Comparison of ENCODE assay signal across 14 cellular contexts in the genomic region with DNA sequence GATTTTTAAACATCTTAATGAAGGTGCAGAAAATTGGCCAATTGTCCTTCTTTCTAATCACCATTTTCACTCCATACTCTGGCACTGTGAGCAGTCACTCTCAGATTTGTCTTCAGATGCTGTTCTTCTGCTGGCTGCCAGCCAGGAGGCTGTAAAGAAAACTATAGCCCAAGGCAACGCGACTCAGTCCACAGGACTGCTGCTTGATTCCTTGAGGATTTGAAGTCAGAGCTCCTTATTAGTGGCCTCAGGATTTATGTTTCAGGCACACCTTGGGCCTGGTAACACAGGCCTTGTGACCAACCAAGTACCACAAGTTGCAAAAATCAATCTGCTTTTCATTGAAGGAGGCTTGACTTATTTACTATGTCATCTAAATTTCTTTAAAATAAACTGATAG.
DNase-seq lines count a peak whose midpoint lies in the region; ATAC-seq, FAIRE-seq and TF ChIP-seq lines count a peak whose summit lies in the region.
"Had no signal": no experiment of that assay in that cellular context is flagged by ENCODE, and none has a peak within 500 bp of the region (broad histone marks: within the 10 kb centered on the region; RNA-seq: fewer than 3 reads in every experiment).

No MANE protein-coding gene starts in this region.

- no peak overlapping the region for H3K4me3 ChIP-seq in fibroblast of the aortic adventitia (ENCODE audit: low read depth, low read length)
- H3K4me3 ChIP-seq: gastroesophageal sphincter had no signal

- TF ChIP-seq CTCF in RWPE1 (conservative IDR thresholded peaks at IDR 0.05; ENCODE audit: low read depth): no peak
- TF ChIP-seq CTCF in fibroblast of the aortic adventitia (IDR thresholded peaks at IDR 0.05; ENCODE audit: insufficient read depth, low read length): no peak

- POLR2A ChIA-PET in HEK293T (lab: Yijun Ruan, JAX) (no interaction called here), RWPE1 (lab: Yijun Ruan, JAX; ENCODE audit: low non-redundant PET) (no interaction called here)

- CTCF ChIA-PET in HEK293T (lab: Yijun Ruan, JAX) (no interaction called here), RWPE1 (lab: Yijun Ruan, JAX) (no interaction called here)

- DNase-seq in HEK293T (ENCODE audit: extremely low spot score) (peak; percentile 9), RWPE1 (ENCODE audit: low spot score) (peak; percentile 0), fibroblast of the aortic adventitia (ENCODE audit: low read depth) (peak; percentile 18), urothelium cell line (ENCODE audit: low spot score) (peak; percentile 18), DMS 273 (lab: John Stamatoyannopoulos, UW; ENCODE audit: unreplicated experiment) (no peak), NCI-H128 (lab: John Stamatoyannopoulos, UW; ENCODE audit: unreplicated experiment) (no peak)
- DNase-seq: activated B cell treated with CpG ODN at 0.5 μM for 24 hours; activated naive CD8-positive, alpha-beta T cell treated with anti-CD3 and anti-CD28 coated beads, Interleukin-2, amount 10 ng/mL, durations not matched to agents 7 days and 5 days; Kasumi-1; naive thymus-derived CD4-positive, alpha-beta T cell; NCI-H1930; substantia nigra had no signal

- no peak for FAIRE-seq in urothelium cell line (lab: Jason Lieb, UNC)

- H3K27ac ChIP-seq in RWPE1: no peak overlapping the region
- H3K27ac ChIP-seq: gastroesophageal sphincter had no signal

- no peak for ATAC-seq in HG03135 (IDR thresholded peaks at IDR 0.05; ENCODE audit: unreplicated experiment)
- ATAC-seq: gastroesophageal sphincter; naive thymus-derived CD4-positive, alpha-beta T cell had no signal

TF ChIP-seq in HEK293T, 16 proteins besides CTCF, POLR2A, EP300 and RAD21:
- TF ChIP-seq FOXK2 (IDR thresholded peaks at IDR 0.05) (no peak), SUZ12 (IDR thresholded peaks at IDR 0.05) (no peak), NFRKB (IDR thresholded peaks at IDR 0.05) (no peak), LEF1 (IDR thresholded peaks at IDR 0.05; ENCODE audit: borderline replicate concordance) (no peak), FOXA1 (IDR thresholded peaks at IDR 0.05) (no peak), TARDBP (IDR thresholded peaks at IDR 0.05) (no peak), HDGF (IDR thresholded peaks at IDR 0.05; ENCODE audit: borderline replicate concordance) (no peak), ARNT (IDR thresholded peaks at IDR 0.05) (no peak), ELF4 (IDR thresholded peaks at IDR 0.05) (no peak), FOXM1 (IDR thresholded peaks at IDR 0.05; ENCODE audit: borderline replicate concordance) (no peak), ZNF384 (IDR thresholded peaks at IDR 0.05) (no peak), L3MBTL2 (conservative IDR thresholded peaks at IDR 0.05) (no peak), CTBP1 (IDR thresholded peaks at IDR 0.05; ENCODE audit: borderline replicate concordance) (no peak), BHLHE40 (IDR thresholded peaks at IDR 0.05; ENCODE audit: borderline replicate concordance) (no peak), SP1 (IDR thresholded peaks at IDR 0.05) (no peak)
- TF ChIP-seq, protein P1, sequence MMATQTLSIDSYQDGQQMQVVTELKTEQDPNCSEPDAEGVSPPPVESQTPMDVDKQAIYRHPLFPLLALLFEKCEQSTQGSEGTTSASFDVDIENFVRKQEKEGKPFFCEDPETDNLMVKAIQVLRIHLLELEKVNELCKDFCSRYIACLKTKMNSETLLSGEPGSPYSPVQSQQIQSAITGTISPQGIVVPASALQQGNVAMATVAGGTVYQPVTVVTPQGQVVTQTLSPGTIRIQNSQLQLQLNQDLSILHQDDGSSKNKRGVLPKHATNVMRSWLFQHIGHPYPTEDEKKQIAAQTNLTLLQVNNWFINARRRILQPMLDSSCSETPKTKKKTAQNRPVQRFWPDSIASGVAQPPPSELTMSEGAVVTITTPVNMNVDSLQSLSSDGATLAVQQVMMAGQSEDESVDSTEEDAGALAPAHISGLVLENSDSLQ (IDR thresholded peaks at IDR 0.05): no peak

Comparison
In these comparisons a context has a peak if more than half of its experiments do, and no peak if none do; other contexts are left out.
1. DNase-seq: peak in HEK293T (single experiment), RWPE1 (single experiment), fibroblast of the aortic adventitia (single experiment) and urothelium cell line (single experiment); none in DMS 273 (single experiment) and NCI-H128 (single experiment).